8 cellular contexts compared by ENCODE assay signal in genomic region chr5:151332857-151333256, GRCh38. TPM values are rescaled to one million over a fixed set of nuclear protein-coding genes. Genes with fewer than 3 reads are reported as not detected.
"Had no signal": no experiment of that assay in that cellular context is flagged by ENCODE, and none has a peak within 500 bp of the region (broad histone marks: within the 10 kb centered on the region; RNA-seq: fewer than 3 reads in every experiment).

No MANE protein-coding gene starts in this region.

- H3K4me3 ChIP-seq: GM23338 had no signal

- FAIRE-seq: H1, H54, HTR-8/SVneo had no signal

- H3K4me2 ChIP-seq: GM23338 had no signal

- DNase-seq: H9, HCEC 1CT, IMR-90 had no signal

- H2AFZ ChIP-seq: GM23338 had no signal

- ATAC-seq: GM23338 had no signal

RNA-seq across cellular contexts. Expression of gene SLC36A2, which starts 14.5 kb away (rescaled TPM):
- total RNA-seq: GM23338, H1, HT-29, IMR-90 had no signal
- polyA plus RNA-seq: IMR-90 had no signal

RNA-seq across cellular contexts. Expression of gene SLC36A3, which starts 29.3 kb away (rescaled TPM):
- total RNA-seq: GM23338, H1, H9, HT-29, IMR-90 had no signal
- polyA plus RNA-seq: GM23338, H1, IMR-90 had no signal
